Comparison of ENCODE assay signal across 20 cellular contexts in genomic region chr15:29270976-29271375, GRCh38. TPM values are rescaled to one million over a fixed set of nuclear protein-coding genes. Genes with fewer than 3 reads are reported as not detected.
A peak's percentile ranks its signal among the peaks of the same experiment; 100 is the strongest.
DNase-seq lines count a peak whose midpoint lies in the region; ATAC-seq, FAIRE-seq and TF ChIP-seq lines count a peak whose summit lies in the region.
"Had no signal": no experiment of that assay in that cellular context is flagged by ENCODE, and none has a peak within 500 bp of the region (broad histone marks: within the 10 kb centered on the region; RNA-seq: fewer than 3 reads in every experiment).

No MANE protein-coding gene starts in this region.

- TF ChIP-seq EP300 in tibial nerve (IDR thresholded peaks at IDR 0.05) = no peak

- H3K4me3 Mint-ChIP-seq in activated T-cell treated with anti-CD3 and anti-CD28 coated beads, Interleukin-2, amount 50 U/mL, for 24 hours = no peak overlapping the region
- peak overlapping the region; percentile 98 for H3K4me3 Mint-ChIP-seq in T-helper 17 cell

- TF ChIP-seq POLR2A in tibial nerve (IDR thresholded peaks at IDR 0.05) = no peak

- no peaks in the 10 kb centered on the region for H3K27me3 ChIP-seq in tibial nerve
- H3K27me3 ChIP-seq: upper lobe of left lung had no signal

- no peak for FAIRE-seq in D721Med (lab: Jason Lieb, UNC)
- FAIRE-seq: colon, frontal cortex, HTR-8/SVneo, small intestine had no signal

- H3K27me3 Mint-ChIP-seq in activated T-cell treated with anti-CD3 and anti-CD28 coated beads, Interleukin-2, amount 50 U/mL, for 24 hours = peaks cover 2% of the 10 kb centered on the region
- no peaks in the 10 kb centered on the region for H3K27me3 Mint-ChIP-seq in T-helper 17 cell

- peaks cover 21% of the 10 kb centered on the region for H3K36me3 Mint-ChIP-seq in activated T-cell treated with anti-CD3 and anti-CD28 coated beads, Interleukin-2, amount 50 U/mL, for 24 hours (ENCODE audit: low read depth)
- no peaks in the 10 kb centered on the region for H3K36me3 Mint-ChIP-seq in T-helper 17 cell (ENCODE audit: low read depth)

- TF ChIP-seq CTCF in foreskin fibroblast (IDR thresholded peaks at IDR 0.05; ENCODE audit: low read depth, low read length) = no peak
- no peak for TF ChIP-seq CTCF in tibial nerve (IDR thresholded peaks at IDR 0.05)
- no peak for TF ChIP-seq CTCF in D721Med (IDR thresholded peaks at IDR 0.05; ENCODE audit: insufficient read depth, missing control alignments)

- H3K27ac Mint-ChIP-seq in activated T-cell treated with anti-CD3 and anti-CD28 coated beads, Interleukin-2, amount 50 U/mL, for 24 hours = peak overlapping the region; percentile 97
- peak overlapping the region; percentile 99 for H3K27ac Mint-ChIP-seq in T-helper 17 cell
- H3K27ac Mint-ChIP-seq: nephron progenitor cell had no signal

- peaks cover 0 to 38% (median 17%) of the 10 kb centered on the region in 4 donors for H3K4me1 ChIP-seq in tibial nerve

- no peak for DNase-seq in activated T-cell treated with anti-CD3 and anti-CD28 coated beads, Interleukin-2, amount 50 U/mL, for 24 hours
- DNase-seq in activated T-cell treated with anti-CD3 and anti-CD28 coated beads for 4 hours (no peak), T-helper 17 cell (no peak), foreskin fibroblast (peak; percentile 14 to 51), tibial nerve (ENCODE audit: low spot score in 2 of 2) (no peak), DMS153 (lab: John Stamatoyannopoulos, UW) (no peak), D721Med (ENCODE audit: insufficient read length, low spot score) (no peak)
- DNase-seq: ACHN; activated CD4-positive, alpha-beta T cell treated with anti-CD3 and anti-CD28 coated beads, Interleukin-2, amount 50 U/mL, for 4 hours; islet precursor cell; NCI-H1694 treated with DMSO at 0.1 percent for 48 hours; nephron progenitor cell; SW 1271; upper lobe of left lung had no signal

- peak overlapping the region in 3 of 4 donors; percentile 96 to 98 (median 98) for H3K27ac ChIP-seq in tibial nerve

- H3K4me3 ChIP-seq in foreskin fibroblast (ENCODE audit: low read depth in 1 of 2, low read length in 2 of 2) = no peak overlapping the region
- H3K4me3 ChIP-seq in tibial nerve = no peak overlapping the region

- no peaks in the 10 kb centered on the region for H3K36me3 ChIP-seq in tibial nerve
- H3K36me3 ChIP-seq: HAP-1, upper lobe of left lung had no signal

- H3K9me3 Mint-ChIP-seq in activated T-cell treated with anti-CD3 and anti-CD28 coated beads, Interleukin-2, amount 50 U/mL, for 24 hours = no peaks in the 10 kb centered on the region
- H3K9me3 Mint-ChIP-seq: nephron progenitor cell had no signal

- ATAC-seq in T-helper 17 cell (no peak), HG03135 (IDR thresholded peaks at IDR 0.05; ENCODE audit: unreplicated experiment) (no peak)

- H3K4me1 Mint-ChIP-seq in activated T-cell treated with anti-CD3 and anti-CD28 coated beads, Interleukin-2, amount 50 U/mL, for 24 hours (ENCODE audit: low read depth) = peaks cover 43% of the 10 kb centered on the region
- peaks cover 29% of the 10 kb centered on the region for H3K4me1 Mint-ChIP-seq in T-helper 17 cell

- no peaks in the 10 kb centered on the region for H3K9me3 ChIP-seq in T-helper 17 cell (ENCODE audit: control insufficient read depth, low read length, poor library complexity, severe bottlenecking)
- H3K9me3 ChIP-seq in tibial nerve = no peaks in the 10 kb centered on the region
- H3K9me3 ChIP-seq: HAP-1, upper lobe of left lung had no signal

RNA-seq across cellular contexts. Expression of gene NSMCE3, which starts 1.4 kb away (rescaled TPM):
- total RNA-seq in T-helper 17 cell (10 to 100 TPM; 29.1 to 32.0 TPM), tibial nerve (10 to 100 TPM in 2 of 4 donors, 1 to 10 TPM in 2; 7.5 to 12.8 (median 10.6) TPM)

Comparison
In these comparisons a context has a peak if more than half of its experiments do, and no peak if none do; other contexts are left out.
1. DNase-seq: peak in foreskin fibroblast (2 of 2); none in activated T-cell treated with anti-CD3 and anti-CD28 coated beads, Interleukin-2, amount 50 U/mL, for 24 hours (single experiment), activated T-cell treated with anti-CD3 and anti-CD28 coated beads for 4 hours (single experiment), T-helper 17 cell (0 of 3), tibial nerve (0 of 2), DMS153 (single experiment) and D721Med (single experiment).